ENCODE assay signal across 1 cellular context in genomic region chr12:56488041-56488955, GRCh38.
A peak's percentile ranks its signal among the peaks of the same experiment; 100 is the strongest.
TF ChIP-seq lines count a peak whose summit lies in the region.

TSS of gene GLS2 (minus strand) at chr12:56488161. CDS start at chr12:56488118, 43 bp downstream.

TF ChIP-seq in HepG2, 621 proteins besides CTCF, POLR2A, EP300 and RAD21 (continued from another document and continues in another):
- TF ChIP-seq E2F1 (CRISPR knock-in tag; IDR thresholded peaks at IDR 0.05) (peak; percentile 87), ZNF75D (CRISPR knock-in tag; IDR thresholded peaks at IDR 0.05; ENCODE audit: borderline replicate concordance) (no peak), ZNF468 (CRISPR knock-in tag; IDR thresholded peaks at IDR 0.05) (peak; percentile 78; the same call in 1 of the 2 replicates), NFYB (CRISPR knock-in tag; IDR thresholded peaks at IDR 0.05) (peak; percentile 90), ZFP36L1 (CRISPR knock-in tag; IDR thresholded peaks at IDR 0.05) (peak; percentile 84; the same call in 1 of the 2 replicates), DMAP1 (CRISPR knock-in tag; IDR thresholded peaks at IDR 0.05) (peak; percentile 48; the same call in 1 of the 2 replicates), CENPT (CRISPR knock-in tag; IDR thresholded peaks at IDR 0.05; ENCODE audit: low read depth) (peak; percentile 76; the same call in 1 of the 2 replicates), SIX4 (CRISPR knock-in tag; IDR thresholded peaks at IDR 0.05) (peak; percentile 69; the same call in 1 of the 2 replicates), ZNF619 (CRISPR knock-in tag; IDR thresholded peaks at IDR 0.05) (0 out of 2 replicates have a peak, but pooled peaks have one; percentile 46), ZNF251 (CRISPR knock-in tag; IDR thresholded peaks at IDR 0.05) (no peak), ZNF160 (CRISPR knock-in tag; IDR thresholded peaks at IDR 0.05) (peak; percentile 72; the same call in 1 of the 2 replicates), ZNF710 (CRISPR knock-in tag; IDR thresholded peaks at IDR 0.05; ENCODE audit: borderline replicate concordance) (peak; percentile 31; the same call in 1 of the 2 replicates), TBL1XR1 (IDR thresholded peaks at IDR 0.05; ENCODE audit: borderline replicate concordance, low read length, partially characterized antibody) (no peak), NFKBIZ (CRISPR knock-in tag; IDR thresholded peaks at IDR 0.05) (peak; percentile 71; the same call in 1 of the 2 replicates), ELK4 (CRISPR knock-in tag; IDR thresholded peaks at IDR 0.05; ENCODE audit: borderline replicate concordance) (peak; percentile 17; the same call in 1 of the 2 replicates), CHCHD3 (CRISPR knock-in tag; IDR thresholded peaks at IDR 0.05) (peak; percentile 88), HES4 (CRISPR knock-in tag; IDR thresholded peaks at IDR 0.05; ENCODE audit: borderline replicate concordance) (peak; percentile 95; the same call in 1 of the 2 replicates), AGO2 (optimal IDR thresholded peaks at IDR 0.05; ENCODE audit: low read depth, low read length) (no peak), ADNP (CRISPR knock-in tag; IDR thresholded peaks at IDR 0.05) (0 out of 2 replicates have a peak, but pooled peaks have one; percentile 19), NFYC (CRISPR knock-in tag; IDR thresholded peaks at IDR 0.05) (peak; percentile 89), ISX (CRISPR knock-in tag; conservative IDR thresholded peaks at IDR 0.05) (no peak; the same call in 1 of the 2 replicates), ZNF138 (CRISPR knock-in tag; IDR thresholded peaks at IDR 0.05; ENCODE audit: low read depth) (no peak), BRD4 (CRISPR knock-in tag; IDR thresholded peaks at IDR 0.05) (0 out of 2 replicates have a peak, but pooled peaks have one; percentile 55), MED13 (CRISPR knock-in tag; IDR thresholded peaks at IDR 0.05) (peak; percentile 92), ZFP1 (CRISPR knock-in tag; IDR thresholded peaks at IDR 0.05) (0 out of 2 replicates have a peak, but pooled peaks have one; percentile 41), ZNF615 (CRISPR knock-in tag; IDR thresholded peaks at IDR 0.05; ENCODE audit: borderline replicate concordance) (no peak), ZNF841 (CRISPR knock-in tag; IDR thresholded peaks at IDR 0.05; ENCODE audit: borderline replicate concordance) (peak; percentile 76; the same call in 1 of the 2 replicates), ZNF331 (CRISPR knock-in tag; IDR thresholded peaks at IDR 0.05) (peak; percentile 69; the same call in 1 of the 2 replicates), PRDM15 (CRISPR knock-in tag; IDR thresholded peaks at IDR 0.05) (peak; percentile 45; the same call in 1 of the 2 replicates), RXRA (CRISPR knock-in tag; IDR thresholded peaks at IDR 0.05) (peak; percentile 28; the same call in 1 of the 2 replicates), ZNF816 (CRISPR knock-in tag; IDR thresholded peaks at IDR 0.05; ENCODE audit: borderline replicate concordance) (peak; percentile 62; the same call in 1 of the 2 replicates), MAF1 (CRISPR knock-in tag; IDR thresholded peaks at IDR 0.05; ENCODE audit: borderline replicate concordance) (peak; percentile 76), ZNF598 (CRISPR knock-in tag; IDR thresholded peaks at IDR 0.05; ENCODE audit: borderline replicate concordance) (peak; percentile 65; the same call in 1 of the 2 replicates), GABPB1 (CRISPR knock-in tag; IDR thresholded peaks at IDR 0.05) (peak; percentile 81), HIVEP1 (CRISPR knock-in tag; IDR thresholded peaks at IDR 0.05) (peak; percentile 93), ZSCAN5A (CRISPR knock-in tag; IDR thresholded peaks at IDR 0.05; ENCODE audit: borderline replicate concordance) (peak; percentile 79; the same call in 1 of the 2 replicates), MEIS2 (CRISPR knock-in tag; IDR thresholded peaks at IDR 0.05) (0 out of 2 replicates have a peak, but pooled peaks have one; percentile 34), ZNF879 (CRISPR knock-in tag; IDR thresholded peaks at IDR 0.05) (peak; percentile 91), ZNF792 (CRISPR knock-in tag; IDR thresholded peaks at IDR 0.05) (peak; percentile 32; the same call in 1 of the 2 replicates)
- TF ChIP-seq, protein P1, sequence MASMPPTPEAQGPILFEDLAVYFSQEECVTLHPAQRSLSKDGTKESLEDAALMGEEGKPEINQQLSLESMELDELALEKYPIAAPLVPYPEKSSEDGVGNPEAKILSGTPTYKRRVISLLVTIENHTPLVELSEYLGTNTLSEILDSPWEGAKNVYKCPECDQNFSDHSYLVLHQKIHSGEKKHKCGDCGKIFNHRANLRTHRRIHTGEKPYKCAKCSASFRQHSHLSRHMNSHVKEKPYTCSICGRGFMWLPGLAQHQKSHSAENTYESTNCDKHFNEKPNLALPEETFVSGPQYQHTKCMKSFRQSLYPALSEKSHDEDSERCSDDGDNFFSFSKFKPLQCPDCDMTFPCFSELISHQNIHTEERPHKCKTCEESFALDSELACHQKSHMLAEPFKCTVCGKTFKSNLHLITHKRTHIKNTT (CRISPR knock-in tag; IDR thresholded peaks at IDR 0.05): no peak
- TF ChIP-seq, protein P2, sequence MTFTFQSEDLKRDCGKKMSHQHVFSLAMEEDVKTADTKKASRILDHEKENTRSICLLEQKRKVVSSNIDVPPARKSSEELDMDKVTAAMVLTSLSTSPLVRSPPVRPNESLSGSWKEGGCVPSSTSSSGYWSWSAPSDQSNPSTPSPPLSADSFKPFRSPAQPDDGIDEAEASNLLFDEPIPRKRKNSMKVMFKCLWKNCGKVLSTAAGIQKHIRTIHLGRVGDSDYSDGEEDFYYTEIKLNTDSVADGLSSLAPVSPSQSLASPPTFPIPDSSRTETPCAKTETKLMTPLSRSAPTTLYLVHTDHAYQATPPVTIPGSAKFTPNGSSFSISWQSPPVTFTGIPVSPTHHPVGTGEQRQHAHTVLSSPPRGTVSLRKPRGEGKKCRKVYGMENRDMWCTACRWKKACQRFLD (CRISPR knock-in tag; IDR thresholded peaks at IDR 0.05; ENCODE audit: borderline replicate concordance): peak; percentile 83
- TF ChIP-seq, protein P3, sequence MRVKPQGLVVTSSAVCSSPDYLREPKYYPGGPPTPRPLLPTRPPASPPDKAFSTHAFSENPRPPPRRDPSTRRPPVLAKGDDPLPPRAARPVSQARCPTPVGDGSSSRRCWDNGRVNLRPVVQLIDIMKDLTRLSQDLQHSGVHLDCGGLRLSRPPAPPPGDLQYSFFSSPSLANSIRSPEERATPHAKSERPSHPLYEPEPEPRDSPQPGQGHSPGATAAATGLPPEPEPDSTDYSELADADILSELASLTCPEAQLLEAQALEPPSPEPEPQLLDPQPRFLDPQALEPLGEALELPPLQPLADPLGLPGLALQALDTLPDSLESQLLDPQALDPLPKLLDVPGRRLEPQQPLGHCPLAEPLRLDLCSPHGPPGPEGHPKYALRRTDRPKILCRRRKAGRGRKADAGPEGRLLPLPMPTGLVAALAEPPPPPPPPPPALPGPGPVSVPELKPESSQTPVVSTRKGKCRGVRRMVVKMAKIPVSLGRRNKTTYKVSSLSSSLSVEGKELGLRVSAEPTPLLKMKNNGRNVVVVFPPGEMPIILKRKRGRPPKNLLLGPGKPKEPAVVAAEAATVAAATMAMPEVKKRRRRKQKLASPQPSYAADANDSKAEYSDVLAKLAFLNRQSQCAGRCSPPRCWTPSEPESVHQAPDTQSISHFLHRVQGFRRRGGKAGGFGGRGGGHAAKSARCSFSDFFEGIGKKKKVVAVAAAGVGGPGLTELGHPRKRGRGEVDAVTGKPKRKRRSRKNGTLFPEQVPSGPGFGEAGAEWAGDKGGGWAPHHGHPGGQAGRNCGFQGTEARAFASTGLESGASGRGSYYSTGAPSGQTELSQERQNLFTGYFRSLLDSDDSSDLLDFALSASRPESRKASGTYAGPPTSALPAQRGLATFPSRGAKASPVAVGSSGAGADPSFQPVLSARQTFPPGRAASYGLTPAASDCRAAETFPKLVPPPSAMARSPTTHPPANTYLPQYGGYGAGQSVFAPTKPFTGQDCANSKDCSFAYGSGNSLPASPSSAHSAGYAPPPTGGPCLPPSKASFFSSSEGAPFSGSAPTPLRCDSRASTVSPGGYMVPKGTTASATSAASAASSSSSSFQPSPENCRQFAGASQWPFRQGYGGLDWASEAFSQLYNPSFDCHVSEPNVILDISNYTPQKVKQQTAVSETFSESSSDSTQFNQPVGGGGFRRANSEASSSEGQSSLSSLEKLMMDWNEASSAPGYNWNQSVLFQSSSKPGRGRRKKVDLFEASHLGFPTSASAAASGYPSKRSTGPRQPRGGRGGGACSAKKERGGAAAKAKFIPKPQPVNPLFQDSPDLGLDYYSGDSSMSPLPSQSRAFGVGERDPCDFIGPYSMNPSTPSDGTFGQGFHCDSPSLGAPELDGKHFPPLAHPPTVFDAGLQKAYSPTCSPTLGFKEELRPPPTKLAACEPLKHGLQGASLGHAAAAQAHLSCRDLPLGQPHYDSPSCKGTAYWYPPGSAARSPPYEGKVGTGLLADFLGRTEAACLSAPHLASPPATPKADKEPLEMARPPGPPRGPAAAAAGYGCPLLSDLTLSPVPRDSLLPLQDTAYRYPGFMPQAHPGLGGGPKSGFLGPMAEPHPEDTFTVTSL (CRISPR knock-in tag; IDR thresholded peaks at IDR 0.05; ENCODE audit: borderline replicate concordance): peak; percentile 30; the same call in 1 of the 2 replicates
- TF ChIP-seq, protein P4, sequence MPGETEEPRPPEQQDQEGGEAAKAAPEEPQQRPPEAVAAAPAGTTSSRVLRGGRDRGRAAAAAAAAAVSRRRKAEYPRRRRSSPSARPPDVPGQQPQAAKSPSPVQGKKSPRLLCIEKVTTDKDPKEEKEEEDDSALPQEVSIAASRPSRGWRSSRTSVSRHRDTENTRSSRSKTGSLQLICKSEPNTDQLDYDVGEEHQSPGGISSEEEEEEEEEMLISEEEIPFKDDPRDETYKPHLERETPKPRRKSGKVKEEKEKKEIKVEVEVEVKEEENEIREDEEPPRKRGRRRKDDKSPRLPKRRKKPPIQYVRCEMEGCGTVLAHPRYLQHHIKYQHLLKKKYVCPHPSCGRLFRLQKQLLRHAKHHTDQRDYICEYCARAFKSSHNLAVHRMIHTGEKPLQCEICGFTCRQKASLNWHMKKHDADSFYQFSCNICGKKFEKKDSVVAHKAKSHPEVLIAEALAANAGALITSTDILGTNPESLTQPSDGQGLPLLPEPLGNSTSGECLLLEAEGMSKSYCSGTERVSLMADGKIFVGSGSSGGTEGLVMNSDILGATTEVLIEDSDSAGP (CRISPR knock-in tag; IDR thresholded peaks at IDR 0.05; ENCODE audit: borderline replicate concordance): peak; percentile 89; the same call in 1 of the 2 replicates
